28 cellular contexts compared by ENCODE assay signal in the genomic region with DNA sequence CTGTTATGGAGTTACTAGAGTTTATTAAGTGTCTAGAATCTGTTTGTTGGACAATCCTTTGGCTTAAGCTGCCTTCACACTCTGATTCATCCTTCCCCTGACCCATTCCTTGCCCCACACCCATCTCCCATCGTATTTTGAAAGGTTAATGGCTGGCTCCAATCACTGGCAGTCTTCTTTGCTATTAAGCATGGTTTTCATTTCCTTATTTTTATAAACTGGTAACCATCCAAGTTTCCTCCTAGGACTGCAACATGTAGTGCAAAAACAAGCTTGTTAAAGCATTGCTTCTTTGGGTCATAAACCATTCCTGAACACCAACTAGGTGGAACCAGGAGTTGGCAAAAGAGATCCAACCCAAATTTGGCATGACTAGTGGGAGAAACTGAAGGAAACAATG.
"Had no signal": no experiment of that assay in that cellular context is flagged by ENCODE, and none has a peak within 500 bp of the region (broad histone marks: within the 10 kb centered on the region; RNA-seq: fewer than 3 reads in every experiment).

No MANE protein-coding gene starts in this region.

- H3K9ac ChIP-seq: parathyroid adenoma had no signal

- H3K27ac Mint-ChIP-seq: activated naive CD4-positive, alpha-beta T cell treated with anti-CD3 and anti-CD28 coated beads for 36 hours; activated naive CD8-positive, alpha-beta T cell treated with anti-CD3 and anti-CD28 coated beads for 36 hours; brain; mesothelial cell of epicardium; naive thymus-derived CD4-positive, alpha-beta T cell; stimulated activated naive B cell treated with anti-CD40 and anti-IgM and Interleukin-4, amounts not matched to agents 10 μg/mL and 1 μg/mL and 100 μg/mL, for 72 hours; T-cell had no signal

- H2AFZ ChIP-seq: parathyroid adenoma had no signal

- H3K36me3 ChIP-seq: adrenal gland, ascending aorta, cardiac muscle cell, colonic mucosa, heart right ventricle, right atrium auricular region, stomach had no signal

- H3K4me1 ChIP-seq: adrenal gland, ascending aorta, colonic mucosa, heart right ventricle, parathyroid adenoma, psoas muscle, right atrium auricular region, stomach, tibial artery had no signal

- H3K4me3 Mint-ChIP-seq: activated naive CD4-positive, alpha-beta T cell treated with anti-CD3 and anti-CD28 coated beads for 36 hours; activated naive CD8-positive, alpha-beta T cell treated with anti-CD3 and anti-CD28 coated beads for 36 hours; brain; mesothelial cell of epicardium; naive thymus-derived CD4-positive, alpha-beta T cell; stimulated activated naive B cell treated with anti-CD40 and anti-IgM and Interleukin-4, amounts not matched to agents 10 μg/mL and 1 μg/mL and 100 μg/mL, for 72 hours; T-cell had no signal

- H3K4me3 ChIP-seq: adrenal gland, ascending aorta, cardiac muscle cell, colonic mucosa, dorsolateral prefrontal cortex, heart right ventricle, psoas muscle, right atrium auricular region, stomach, tibial artery had no signal

- H3K36me3 Mint-ChIP-seq: brain; stimulated activated naive B cell treated with anti-CD40 and anti-IgM and Interleukin-4, amounts not matched to agents 10 μg/mL and 1 μg/mL and 100 μg/mL, for 72 hours; T-cell had no signal

- H3K27ac ChIP-seq: adrenal gland, ascending aorta, cardiac muscle cell, colonic mucosa, dorsolateral prefrontal cortex, heart right ventricle, parathyroid adenoma, psoas muscle, right atrium auricular region, stomach, tibial artery had no signal

- H3K79me2 ChIP-seq: parathyroid adenoma had no signal

- H3K27me3 Mint-ChIP-seq: activated naive CD8-positive, alpha-beta T cell treated with anti-CD3 and anti-CD28 coated beads for 36 hours; brain; stimulated activated naive B cell treated with anti-CD40 and anti-IgM and Interleukin-4, amounts not matched to agents 10 μg/mL and 1 μg/mL and 100 μg/mL, for 72 hours; T-cell had no signal

- H3K9me3 ChIP-seq: colonic mucosa had no signal

- ATAC-seq: heart right ventricle; naive thymus-derived CD4-positive, alpha-beta T cell; psoas muscle; stimulated activated naive B cell treated with anti-CD40 and anti-IgM and Interleukin-4, amounts not matched to agents 10 μg/mL and 1 μg/mL and 100 μg/mL, for 72 hours; T-cell had no signal

- DNase-seq: activated CD4-positive, alpha-beta T cell treated with anti-CD3 and anti-CD28 coated beads for 4 hours; activated CD4-positive, alpha-beta T cell treated with anti-CD3 and anti-CD28 coated beads, Interleukin-2, amount 50 U/mL, for 4 hours; activated CD8-positive, alpha-beta memory T cell treated with anti-CD3 and anti-CD28 coated beads for 24 hours; activated effector memory CD4-positive, alpha-beta T cell treated with Interleukin-2 at 50 U/mL for 16 hours; activated naive CD4-positive, alpha-beta T cell treated with anti-CD3 and anti-CD28 coated beads for 36 hours; activated naive CD8-positive, alpha-beta T cell treated with anti-CD3 and anti-CD28 coated beads for 36 hours; adrenal gland; cerebellar nuclear complex; colonic mucosa; dorsolateral prefrontal cortex; effector memory CD4-positive, alpha-beta T cell; foreskin melanocyte; heart right ventricle; naive thymus-derived CD4-positive, alpha-beta T cell; nucleus accumbens; psoas muscle; stimulated activated CD4-positive, alpha-beta T cell treated with anti-CD3 and anti-CD28 coated beads, Interleukin-15, amount 100 ng/mL, for 24 hours; stimulated activated CD4-positive, alpha-beta T cell treated with anti-CD3 and anti-CD28 coated beads, Interleukin-2, amount 100 ng/mL, for 24 hours; stimulated activated naive B cell treated with anti-CD40 and anti-IgM and Interleukin-4, amounts not matched to agents 10 μg/mL and 1 μg/mL and 100 μg/mL, for 72 hours; stomach; T-cell; tibial artery had no signal

- H3K4me1 Mint-ChIP-seq: activated naive CD8-positive, alpha-beta T cell treated with anti-CD3 and anti-CD28 coated beads for 36 hours; brain; mesothelial cell of epicardium; naive thymus-derived CD4-positive, alpha-beta T cell; stimulated activated naive B cell treated with anti-CD40 and anti-IgM and Interleukin-4, amounts not matched to agents 10 μg/mL and 1 μg/mL and 100 μg/mL, for 72 hours; T-cell had no signal

- H3K27me3 ChIP-seq: adrenal gland, ascending aorta, cardiac muscle cell, colonic mucosa, dorsolateral prefrontal cortex, heart right ventricle, right atrium auricular region, stomach, tibial artery had no signal
